ENCODE assay signal across 8 cellular contexts in genomic region chr5:56829137-56829536, GRCh38. TPM values are rescaled to one million over a fixed set of nuclear protein-coding genes. Genes with fewer than 3 reads are reported as not detected.
DNase-seq lines count a peak whose midpoint lies in the region; FAIRE-seq and TF ChIP-seq lines count a peak whose summit lies in the region.

No MANE protein-coding gene starts in this region.

- TF ChIP-seq CTCF in HEK293 (tag by site-specific recombination; IDR thresholded peaks at IDR 0.05) (no peak), MCF 10A (IDR thresholded peaks at IDR 0.05; ENCODE audit: unreplicated experiment) (no peak), D721Med (IDR thresholded peaks at IDR 0.05; ENCODE audit: insufficient read depth, missing control alignments) (no peak)

- peak overlapping the region; percentile 19 for H3K4me3 ChIP-seq in HEK293 (ENCODE audit: low read depth, low read length)

- FAIRE-seq in D721Med (lab: Jason Lieb, UNC) = no peak

- DNase-seq in T follicular helper cell (ENCODE audit: low read depth) (peak; percentile 61), MCF 10A (ENCODE audit: unreplicated experiment) (peak; percentile 68), HPDE6-E6E7 (ENCODE audit: extremely low spot score) (no peak), D721Med (ENCODE audit: insufficient read length, low spot score) (no peak), posterior cingulate gyrus (no peak), amygdala (lab: John Stamatoyannopoulos, UW) (no peak)
- DNase-seq in stimulated activated CD8-positive, alpha-beta memory T cell treated with anti-CD3 and anti-CD28 coated beads, Interleukin-7, amount 100 ng/mL, for 4 hours (ENCODE audit: low read depth in 2 of 2) = peak; percentile 40 to 42

- no peaks in the 10 kb centered on the region for H3K9me3 Mint-ChIP-seq in MCF 10A (ENCODE audit: unreplicated experiment)

- H3K4me1 Mint-ChIP-seq in MCF 10A (ENCODE audit: insufficient read depth, unreplicated experiment) = peaks cover 31% of the 10 kb centered on the region

- H3K4me1 ChIP-seq in HEK293 (ENCODE audit: control insufficient read depth, insufficient read depth, low read length) = peaks cover 59% of the 10 kb centered on the region

- no peak overlapping the region; the same call in 1 of the 2 replicates for H3K27ac ChIP-seq in HEK293 (ENCODE audit: extremely low read depth, low read depth, low read length)

- H3K4me3 Mint-ChIP-seq in MCF 10A (ENCODE audit: unreplicated experiment) = peak overlapping the region; percentile 32

- no peaks in the 10 kb centered on the region for H3K36me3 ChIP-seq in HEK293 (ENCODE audit: control insufficient read depth in 2 of 2, insufficient read depth in 1 of 2, low read length in 2 of 2)

- H3K27ac Mint-ChIP-seq in MCF 10A (ENCODE audit: low read depth, unreplicated experiment) = no peak overlapping the region

- POLR2A ChIA-PET in HEK293 (lab: Yijun Ruan, JAX) (no interaction called here), MCF 10A (lab: Yijun Ruan, JAX) (interaction anchor here (0.7 to 2.2 kb wide), 5 partner anchors 9 to 379 kb away, joined by 3 to 8 read pairs (median 5); partner anchors contain the start of gene MAP3K1)

- intact Hi-C loops in MCF 10A (cut with micrococcal nuclease) (no loop called here), posterior cingulate gyrus (cut with DNase I) (no loop called here)

- no peaks in the 10 kb centered on the region for H3K27me3 Mint-ChIP-seq in MCF 10A (ENCODE audit: insufficient read depth, unreplicated experiment)

- BruUV-seq in MCF 10A (replicated peaks; lab: Mats Ljungman, UMichigan) = no TSS peak

- peaks cover 6% of the 10 kb centered on the region for H3K36me3 Mint-ChIP-seq in MCF 10A (ENCODE audit: insufficient read depth, unreplicated experiment)

- H3K9me3 ChIP-seq in HEK293 (ENCODE audit: control insufficient read depth, insufficient read depth, low read depth, low read length) = no peaks in the 10 kb centered on the region

- CTCF ChIA-PET in HEK293 (lab: Yijun Ruan, JAX) = interaction anchor here (0.7 kb wide), 1 partner anchor 562 kb away, joined by 6 read pairs; no protein-coding TSS in a partner anchor
- CTCF ChIA-PET in MCF 10A (lab: Yijun Ruan, JAX) = interaction anchor here (1.6 to 5.7 kb wide), 3 partner anchors 9 to 559 kb away, joined by 9 to 34 read pairs (median 31); no protein-coding TSS in a partner anchor

TF ChIP-seq in HEK293, 187 proteins besides CTCF, POLR2A, EP300 and RAD21 (continues in another document):
- TF ChIP-seq TRIM28 (IDR thresholded peaks at IDR 0.05; ENCODE audit: borderline replicate concordance, low read length) (0 out of 2 replicates have a peak, but pooled peaks have one; percentile 39), ZNF366 (tag by site-specific recombination; conservative IDR thresholded peaks at IDR 0.05) (peak; percentile 81), ZNF785 (tag by site-specific recombination; IDR thresholded peaks at IDR 0.05) (no peak), REPIN1 (tag by site-specific recombination; IDR thresholded peaks at IDR 0.05; ENCODE audit: low read depth) (no peak), SCRT2 (tag by site-specific recombination; IDR thresholded peaks at IDR 0.05) (peak; percentile 86), ZNF292 (tag by site-specific recombination; IDR thresholded peaks at IDR 0.05; ENCODE audit: borderline replicate concordance, low read depth) (no peak), ZNF18 (tag by site-specific recombination; IDR thresholded peaks at IDR 0.05) (peak; percentile 39; the same call in 1 of the 2 replicates), ZEB2 (tag by site-specific recombination; IDR thresholded peaks at IDR 0.05) (peak; percentile 34; the same call in 1 of the 2 replicates), RBAK (tag by site-specific recombination; IDR thresholded peaks at IDR 0.05) (no peak), ZNF335 (tag by site-specific recombination; conservative IDR thresholded peaks at IDR 0.05) (0 out of 2 replicates have a peak, but pooled peaks have one; percentile 14), ZNF518A (tag by site-specific recombination; conservative IDR thresholded peaks at IDR 0.05; ENCODE audit: low read depth) (no peak), ZNF571 (tag by site-specific recombination; IDR thresholded peaks at IDR 0.05) (no peak), ZBTB8A (tag by site-specific recombination; IDR thresholded peaks at IDR 0.05) (peak; percentile 67), ZBTB17 (tag by site-specific recombination; IDR thresholded peaks at IDR 0.05) (peak; percentile 43; the same call in 1 of the 2 replicates)
- TF ChIP-seq, protein P1, sequence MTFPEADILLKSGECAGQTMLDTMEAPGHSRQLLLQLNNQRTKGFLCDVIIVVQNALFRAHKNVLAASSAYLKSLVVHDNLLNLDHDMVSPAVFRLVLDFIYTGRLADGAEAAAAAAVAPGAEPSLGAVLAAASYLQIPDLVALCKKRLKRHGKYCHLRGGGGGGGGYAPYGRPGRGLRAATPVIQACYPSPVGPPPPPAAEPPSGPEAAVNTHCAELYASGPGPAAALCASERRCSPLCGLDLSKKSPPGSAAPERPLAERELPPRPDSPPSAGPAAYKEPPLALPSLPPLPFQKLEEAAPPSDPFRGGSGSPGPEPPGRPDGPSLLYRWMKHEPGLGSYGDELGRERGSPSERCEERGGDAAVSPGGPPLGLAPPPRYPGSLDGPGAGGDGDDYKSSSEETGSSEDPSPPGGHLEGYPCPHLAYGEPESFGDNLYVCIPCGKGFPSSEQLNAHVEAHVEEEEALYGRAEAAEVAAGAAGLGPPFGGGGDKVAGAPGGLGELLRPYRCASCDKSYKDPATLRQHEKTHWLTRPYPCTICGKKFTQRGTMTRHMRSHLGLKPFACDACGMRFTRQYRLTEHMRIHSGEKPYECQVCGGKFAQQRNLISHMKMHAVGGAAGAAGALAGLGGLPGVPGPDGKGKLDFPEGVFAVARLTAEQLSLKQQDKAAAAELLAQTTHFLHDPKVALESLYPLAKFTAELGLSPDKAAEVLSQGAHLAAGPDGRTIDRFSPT (tag by site-specific recombination; IDR thresholded peaks at IDR 0.05) = peak; percentile 32; the same call in 1 of the 2 replicates
- TF ChIP-seq, protein P2, sequence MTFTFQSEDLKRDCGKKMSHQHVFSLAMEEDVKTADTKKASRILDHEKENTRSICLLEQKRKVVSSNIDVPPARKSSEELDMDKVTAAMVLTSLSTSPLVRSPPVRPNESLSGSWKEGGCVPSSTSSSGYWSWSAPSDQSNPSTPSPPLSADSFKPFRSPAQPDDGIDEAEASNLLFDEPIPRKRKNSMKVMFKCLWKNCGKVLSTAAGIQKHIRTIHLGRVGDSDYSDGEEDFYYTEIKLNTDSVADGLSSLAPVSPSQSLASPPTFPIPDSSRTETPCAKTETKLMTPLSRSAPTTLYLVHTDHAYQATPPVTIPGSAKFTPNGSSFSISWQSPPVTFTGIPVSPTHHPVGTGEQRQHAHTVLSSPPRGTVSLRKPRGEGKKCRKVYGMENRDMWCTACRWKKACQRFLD (tag by site-specific recombination; IDR thresholded peaks at IDR 0.05) = no peak

RNA-seq across cellular contexts. Expression of gene MAP3K1, which starts 13.8 kb away (rescaled TPM):
- 6.6 and 7.9 TPM in 2 replicates for total RNA-seq in MCF 10A (2022)

Comparison
In these comparisons a context has a peak if more than half of its experiments do, and no peak if none do; other contexts are left out.
1. DNase-seq: peak in T follicular helper cell (single experiment), MCF 10A (single experiment) and stimulated activated CD8-positive, alpha-beta memory T cell treated with anti-CD3 and anti-CD28 coated beads, Interleukin-7, amount 100 ng/mL, for 4 hours (2 of 2); none in HPDE6-E6E7 (single experiment), D721Med (single experiment), posterior cingulate gyrus (0 of 10) and amygdala (0 of 56).